ENCODE assay signal across 25 cellular contexts in the genomic region with DNA sequence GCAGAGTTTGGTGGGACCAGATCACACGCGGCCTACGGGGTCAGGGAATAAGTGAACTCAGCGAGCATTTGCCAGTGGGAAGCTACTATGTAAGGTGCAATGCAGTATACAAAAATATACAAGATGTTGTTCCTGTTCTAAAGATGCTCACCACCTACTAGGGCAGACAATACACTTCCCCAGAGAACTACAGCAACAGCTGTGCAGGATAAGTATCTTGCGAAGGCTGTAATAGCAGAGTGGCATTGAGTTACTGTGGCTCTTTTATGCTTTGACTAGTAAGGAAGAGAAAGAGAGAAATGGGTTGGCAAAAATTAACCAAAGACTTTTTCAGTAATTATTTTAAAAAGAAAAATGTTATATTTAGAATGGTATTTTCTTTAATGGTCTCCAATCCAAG.
"Had no signal": no experiment of that assay in that cellular context is flagged by ENCODE, and none has a peak within 500 bp of the region (broad histone marks: within the 10 kb centered on the region; RNA-seq: fewer than 3 reads in every experiment).

No MANE protein-coding gene starts in this region.

- H3K9me3 Mint-ChIP-seq: activated CD4-positive, alpha-beta memory T cell treated with anti-CD3 and anti-CD28 coated beads, Interleukin-2, amount 10 ng/mL, durations not matched to agents 7 days and 5 days; activated naive CD4-positive, alpha-beta T cell treated with anti-CD3 and anti-CD28 coated beads, Interleukin-2, amount 50 U/mL, for 24 hours; T-cell had no signal

- H3K4me1 Mint-ChIP-seq: activated CD4-positive, alpha-beta memory T cell treated with anti-CD3 and anti-CD28 coated beads, Interleukin-2, amount 10 ng/mL, durations not matched to agents 7 days and 5 days; activated naive CD4-positive, alpha-beta T cell treated with anti-CD3 and anti-CD28 coated beads, Interleukin-2, amount 50 U/mL, for 24 hours; T-cell had no signal

- H3K36me3 Mint-ChIP-seq: T-cell had no signal

- H3K27me3 ChIP-seq: ascending aorta, body of pancreas, Peyer's patch had no signal

- H3K9me3 ChIP-seq: ascending aorta, body of pancreas, Peyer's patch had no signal

- ATAC-seq: body of pancreas, T-cell had no signal

- H3K36me3 ChIP-seq: ascending aorta had no signal

- H3K27me3 Mint-ChIP-seq: activated CD4-positive, alpha-beta memory T cell treated with anti-CD3 and anti-CD28 coated beads, Interleukin-2, amount 10 ng/mL, durations not matched to agents 7 days and 5 days; activated naive CD4-positive, alpha-beta T cell treated with anti-CD3 and anti-CD28 coated beads, Interleukin-2, amount 50 U/mL, for 24 hours; T-cell had no signal

- H3K27ac Mint-ChIP-seq: activated CD4-positive, alpha-beta memory T cell treated with anti-CD3 and anti-CD28 coated beads, Interleukin-2, amount 10 ng/mL, durations not matched to agents 7 days and 5 days; activated naive CD4-positive, alpha-beta T cell treated with anti-CD3 and anti-CD28 coated beads, Interleukin-2, amount 50 U/mL, for 24 hours; T-cell had no signal

- H3K4me1 ChIP-seq: ascending aorta, body of pancreas, Peyer's patch had no signal

- H3K4me3 Mint-ChIP-seq: activated CD4-positive, alpha-beta memory T cell treated with anti-CD3 and anti-CD28 coated beads, Interleukin-2, amount 10 ng/mL, durations not matched to agents 7 days and 5 days; activated naive CD4-positive, alpha-beta T cell treated with anti-CD3 and anti-CD28 coated beads, Interleukin-2, amount 50 U/mL, for 24 hours; T-cell had no signal

- H3K27ac ChIP-seq: ascending aorta, body of pancreas, Peyer's patch had no signal

- H3K4me3 ChIP-seq: ascending aorta, body of pancreas, Peyer's patch had no signal

- DNase-seq: activated CD4-positive, alpha-beta memory T cell treated with anti-CD3 and anti-CD28 coated beads, Interleukin-2, amount 10 ng/mL, durations not matched to agents 7 days and 5 days; activated CD4-positive, alpha-beta T cell treated with anti-CD3 and anti-CD28 coated beads, Interleukin-2, amount 50 U/mL, for 1 hour; activated CD4-positive, CD25-positive, alpha-beta regulatory T cell; activated CD8-positive, alpha-beta memory T cell treated with anti-CD3 and anti-CD28 coated beads, Interleukin-2, amount 50 U/mL, for 48 hours; activated T-cell treated with anti-CD3 and anti-CD28 coated beads, Interleukin-2, amount 50 U/mL, for 1 hour; body of pancreas; central memory CD4-positive, alpha-beta T cell; IMR-90; Kasumi-1; KBM-7; NCI-H1048; NCI-H146; NCI-H187 treated with DMSO at 0.1 percent for 48 hours; NCI-H2081 treated with DMSO at 0.1 percent for 48 hours; NCI-H2227 treated with DMSO at 0.1 percent for 48 hours; NCI-H526; NCI-H82; NK-92 treated with Interleukin-12 subunit alpha and Interleukin-12 subunit beta, amount 100 ng/mL, for 24 hours; Peyer's patch; SHP77 treated with DMSO at 0.1 percent for 48 hours; T-cell; T-helper 2 cell; T1000 had no signal
